1 cellular context compared by ENCODE assay signal in the genomic region with DNA sequence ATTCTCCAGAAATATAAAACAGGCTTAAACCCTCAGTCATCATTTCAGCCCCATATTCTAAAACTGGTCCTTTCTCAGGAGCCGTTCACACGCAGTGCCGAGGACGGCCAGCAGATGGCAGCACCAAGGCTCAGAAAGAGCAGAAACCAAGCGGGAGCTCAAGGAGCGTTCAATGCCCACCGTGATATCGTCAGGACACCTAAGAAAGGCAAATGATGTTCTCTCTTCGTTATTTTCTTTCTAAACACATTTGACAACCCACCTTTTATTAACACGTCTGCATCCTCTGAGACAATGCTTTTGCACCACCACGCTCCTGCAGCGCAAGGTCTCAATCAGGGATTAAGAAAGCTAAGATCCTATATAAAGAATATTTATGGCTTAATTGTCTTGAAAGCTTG.
TF ChIP-seq lines count a peak whose summit lies in the region.

No MANE protein-coding gene starts in this region.

TF ChIP-seq in K562, 482 proteins besides CTCF, POLR2A, EP300 and RAD21 (continued from another document):
- TF ChIP-seq, protein P1, sequence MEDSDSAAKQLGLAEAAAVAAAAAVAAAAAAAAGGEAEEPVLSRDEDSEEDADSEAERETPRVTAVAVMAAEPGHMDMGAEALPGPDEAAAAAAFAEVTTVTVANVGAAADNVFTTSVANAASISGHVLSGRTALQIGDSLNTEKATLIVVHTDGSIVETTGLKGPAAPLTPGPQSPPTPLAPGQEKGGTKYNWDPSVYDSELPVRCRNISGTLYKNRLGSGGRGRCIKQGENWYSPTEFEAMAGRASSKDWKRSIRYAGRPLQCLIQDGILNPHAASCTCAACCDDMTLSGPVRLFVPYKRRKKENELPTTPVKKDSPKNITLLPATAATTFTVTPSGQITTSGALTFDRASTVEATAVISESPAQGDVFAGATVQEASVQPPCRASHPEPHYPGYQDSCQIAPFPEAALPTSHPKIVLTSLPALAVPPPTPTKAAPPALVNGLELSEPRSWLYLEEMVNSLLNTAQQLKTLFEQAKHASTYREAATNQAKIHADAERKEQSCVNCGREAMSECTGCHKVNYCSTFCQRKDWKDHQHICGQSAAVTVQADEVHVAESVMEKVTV (CRISPR knock-in tag; IDR thresholded peaks at IDR 0.05): peak; percentile 58; the same call in 1 of the 2 replicates
- TF ChIP-seq ID3 (CRISPR knock-in tag; IDR thresholded peaks at IDR 0.05) (no peak), ID3 (tag; IDR thresholded peaks at IDR 0.05) (no peak), MBD2 (IDR thresholded peaks at IDR 0.05; ENCODE audit: borderline replicate concordance, low read depth) (no peak), ZNF124 (CRISPR knock-in tag; IDR thresholded peaks at IDR 0.05) (no peak), ZNF830 (CRISPR knock-in tag; IDR thresholded peaks at IDR 0.05) (no peak), NCOR1 (IDR thresholded peaks at IDR 0.05) (no peak), JUNB (CRISPR knock-in tag; conservative IDR thresholded peaks at IDR 0.05) (no peak), PKNOX1 (IDR thresholded peaks at IDR 0.05) (no peak), PHF21A (IDR thresholded peaks at IDR 0.05; ENCODE audit: borderline replicate concordance, low read depth) (no peak), ZNF217 (CRISPR knock-in tag; IDR thresholded peaks at IDR 0.05) (no peak), MEF2D (tag; conservative IDR thresholded peaks at IDR 0.05; ENCODE audit: low read depth) (no peak), RHOXF2B (CRISPR knock-in tag; conservative IDR thresholded peaks at IDR 0.05) (no peak), SMC3 (conservative IDR thresholded peaks at IDR 0.05; ENCODE audit: insufficient read depth, low read depth, low read length) (peak; percentile 97), CC2D1A (IDR thresholded peaks at IDR 0.05) (no peak), CXXC5 (CRISPR knock-in tag; IDR thresholded peaks at IDR 0.05) (no peak), CHD4 (IDR thresholded peaks at IDR 0.05; ENCODE audit: insufficient read depth, insufficient replicate concordance, low read depth, low read length, poor library complexity, severe bottlenecking) (no peak), ZNF79 (CRISPR knock-in tag; IDR thresholded peaks at IDR 0.05; ENCODE audit: low read depth) (no peak), SOX6 (IDR thresholded peaks at IDR 0.05) (no peak), ZC3H11A (IDR thresholded peaks at IDR 0.05; ENCODE audit: low read depth, low read length) (0 out of 2 replicates have a peak, but pooled peaks have one; percentile 17), CBFA2T3 (IDR thresholded peaks at IDR 0.05) (no peak), RNF219 (CRISPR knock-in tag; IDR thresholded peaks at IDR 0.05) (no peak), TFE3 (CRISPR knock-in tag; IDR thresholded peaks at IDR 0.05) (no peak), JUND (IDR thresholded peaks at IDR 0.05; ENCODE audit: borderline replicate concordance, low read depth, low read length) (0 out of 2 replicates have a peak, but pooled peaks have one; percentile 44), JUND (tag; IDR thresholded peaks at IDR 0.05; ENCODE audit: borderline replicate concordance, low read depth, low read length) (no peak; the same call in 2 of the 3 replicates)
- TF ChIP-seq, protein P2, sequence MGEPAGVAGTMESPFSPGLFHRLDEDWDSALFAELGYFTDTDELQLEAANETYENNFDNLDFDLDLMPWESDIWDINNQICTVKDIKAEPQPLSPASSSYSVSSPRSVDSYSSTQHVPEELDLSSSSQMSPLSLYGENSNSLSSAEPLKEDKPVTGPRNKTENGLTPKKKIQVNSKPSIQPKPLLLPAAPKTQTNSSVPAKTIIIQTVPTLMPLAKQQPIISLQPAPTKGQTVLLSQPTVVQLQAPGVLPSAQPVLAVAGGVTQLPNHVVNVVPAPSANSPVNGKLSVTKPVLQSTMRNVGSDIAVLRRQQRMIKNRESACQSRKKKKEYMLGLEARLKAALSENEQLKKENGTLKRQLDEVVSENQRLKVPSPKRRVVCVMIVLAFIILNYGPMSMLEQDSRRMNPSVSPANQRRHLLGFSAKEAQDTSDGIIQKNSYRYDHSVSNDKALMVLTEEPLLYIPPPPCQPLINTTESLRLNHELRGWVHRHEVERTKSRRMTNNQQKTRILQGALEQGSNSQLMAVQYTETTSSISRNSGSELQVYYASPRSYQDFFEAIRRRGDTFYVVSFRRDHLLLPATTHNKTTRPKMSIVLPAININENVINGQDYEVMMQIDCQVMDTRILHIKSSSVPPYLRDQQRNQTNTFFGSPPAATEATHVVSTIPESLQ (CRISPR knock-in tag; IDR thresholded peaks at IDR 0.05): no peak
- TF ChIP-seq, protein P3, sequence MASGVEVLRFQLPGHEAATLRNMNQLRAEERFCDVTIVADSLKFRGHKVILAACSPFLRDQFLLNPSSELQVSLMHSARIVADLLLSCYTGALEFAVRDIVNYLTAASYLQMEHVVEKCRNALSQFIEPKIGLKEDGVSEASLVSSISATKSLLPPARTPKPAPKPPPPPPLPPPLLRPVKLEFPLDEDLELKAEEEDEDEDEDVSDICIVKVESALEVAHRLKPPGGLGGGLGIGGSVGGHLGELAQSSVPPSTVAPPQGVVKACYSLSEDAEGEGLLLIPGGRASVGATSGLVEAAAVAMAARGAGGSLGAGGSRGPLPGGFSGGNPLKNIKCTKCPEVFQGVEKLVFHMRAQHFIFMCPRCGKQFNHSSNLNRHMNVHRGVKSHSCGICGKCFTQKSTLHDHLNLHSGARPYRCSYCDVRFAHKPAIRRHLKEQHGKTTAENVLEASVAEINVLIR (CRISPR knock-in tag; IDR thresholded peaks at IDR 0.05): no peak
